Comparison of ENCODE assay signal across 8 cellular contexts in the genomic region with DNA sequence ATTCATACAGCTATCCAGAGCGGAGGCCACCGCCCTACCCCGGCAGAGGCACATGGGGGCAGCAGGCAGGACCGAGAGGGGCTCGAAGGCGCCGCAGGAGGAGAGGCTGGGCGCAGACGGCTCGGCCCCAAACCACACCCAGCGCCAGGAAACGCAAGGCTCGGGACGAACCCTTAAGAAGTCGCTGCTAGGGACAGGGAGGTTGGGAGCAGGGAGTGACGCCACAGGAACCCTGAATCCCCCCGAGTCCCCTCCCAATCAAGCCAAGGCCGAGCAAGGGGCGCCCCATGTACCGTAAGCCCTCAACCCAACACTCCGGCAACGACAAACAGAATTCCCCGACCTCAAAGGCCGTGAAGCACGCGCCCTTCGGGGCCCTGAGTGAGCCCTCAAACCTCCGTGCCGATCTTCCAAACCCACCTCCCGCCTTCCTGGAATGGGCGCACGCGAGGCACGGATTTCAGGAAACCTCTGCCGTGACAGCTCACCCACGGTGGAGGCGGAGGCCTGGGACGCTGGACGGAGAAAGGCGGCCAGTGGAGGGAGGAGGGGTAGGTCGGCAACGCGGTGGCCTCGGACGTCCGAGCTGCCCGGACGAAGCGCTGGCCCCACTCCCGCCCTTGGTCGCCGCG. TPM values are rescaled to one million over a fixed set of nuclear protein-coding genes. Genes with fewer than 3 reads are reported as not detected.
DNase-seq lines count a peak whose midpoint lies in the region; ATAC-seq and TF ChIP-seq lines count a peak whose summit lies in the region.

No MANE protein-coding gene starts in this region.

- peaks cover 11% of the 10 kb centered on the region for H3K4me1 Mint-ChIP-seq in glutamatergic neuron (ENCODE audit: low read depth, unreplicated experiment)

- no peak for ATAC-seq in HG03457 (IDR thresholded peaks at IDR 0.05; ENCODE audit: unreplicated experiment)

- in situ Hi-C loops in GM13976 (cut with MboI; ENCODE audit: low sequenced_read_pairs, unreplicated experiment), result no loop called here

- peaks cover 20% of the 10 kb centered on the region for H3K9me3 Mint-ChIP-seq in glutamatergic neuron (ENCODE audit: unreplicated experiment)

- peaks cover 6% of the 10 kb centered on the region for H3K36me3 Mint-ChIP-seq in glutamatergic neuron (ENCODE audit: unreplicated experiment)

- H3K27me3 Mint-ChIP-seq in glutamatergic neuron (ENCODE audit: unreplicated experiment), result peaks cover 32% of the 10 kb centered on the region

- no peak overlapping the region for H3K27ac Mint-ChIP-seq in glutamatergic neuron (ENCODE audit: unreplicated experiment)

- H3K4me3 ChIP-seq in HFF-Myc (replicated peaks; ENCODE audit: low read depth, low read length), result peak overlapping the region; percentile 17; the same call in 1 of the 2 replicates

- TF ChIP-seq CTCF in HFF-Myc (IDR thresholded peaks at IDR 0.05; ENCODE audit: low read depth, low read length, missing control alignments), result no peak
- TF ChIP-seq CTCF in glutamatergic neuron (IDR thresholded peaks at IDR 0.05; ENCODE audit: partially characterized antibody, unreplicated experiment), result no peak
- no peak for TF ChIP-seq CTCF in GM13976 (IDR thresholded peaks at IDR 0.05; ENCODE audit: borderline replicate concordance, control extremely low read depth, extremely low read depth, insufficient read depth, missing control alignments)

- H3K4me3 Mint-ChIP-seq in glutamatergic neuron (ENCODE audit: unreplicated experiment), result peak overlapping the region; percentile 78

- DNase-seq in HFF-Myc (ENCODE audit: extremely low read depth, low read depth) (no peak), glutamatergic neuron (peak; percentile 47), retina (peak; percentile 69), GM13976 (ENCODE audit: low spot score) (no peak), NCI-H1092 (lab: John Stamatoyannopoulos, UW) (no peak), HuH-7.5 (ENCODE audit: low spot score) (no peak)
- peak; percentile 43 for DNase-seq in activated T-cell treated with anti-CD3 and anti-CD28 coated beads, Interleukin-2, amount 50 U/mL, for 1 hour

RNA-seq across cellular contexts. Expression of gene ZFYVE28, which starts 1.8 kb away (rescaled TPM):
- total RNA-seq in glutamatergic neuron (ENCODE audit: unreplicated experiment), result 4.8 TPM

RNA-seq across cellular contexts. Expression of gene CFAP99, which starts 2.1 kb away (rescaled TPM):
- total RNA-seq in glutamatergic neuron (ENCODE audit: unreplicated experiment), result not detected

RNA-seq across cellular contexts. Expression of gene RNF4, which starts 52.2 kb away (rescaled TPM):
- 73.6 TPM for total RNA-seq in glutamatergic neuron (ENCODE audit: unreplicated experiment)

Comparison
In these comparisons a context has a peak if more than half of its experiments do, and no peak if none do; other contexts are left out.
1. DNase-seq: peak in activated T-cell treated with anti-CD3 and anti-CD28 coated beads, Interleukin-2, amount 50 U/mL, for 1 hour (single experiment), glutamatergic neuron (single experiment) and retina (single experiment); none in HFF-Myc (single experiment), GM13976 (single experiment), NCI-H1092 (single experiment) and HuH-7.5 (single experiment).